Comparison of ENCODE assay signal across 11 cellular contexts in genomic region chr15:34807241-34807640, GRCh38. TPM values are rescaled to one million over a fixed set of nuclear protein-coding genes. Genes with fewer than 3 reads are reported as not detected.
"Had no signal": no experiment of that assay in that cellular context is flagged by ENCODE, and none has a peak within 500 bp of the region (broad histone marks: within the 10 kb centered on the region; RNA-seq: fewer than 3 reads in every experiment).

No MANE protein-coding gene starts in this region.

RNA-seq across cellular contexts. Expression of gene ACTC1, which starts 11.9 kb away (rescaled TPM):
- total RNA-seq: activated CD4-positive, alpha-beta memory T cell treated with anti-CD3 and anti-CD28 coated beads, Interleukin-2, amount 10 ng/mL, durations not matched to agents 7 days and 5 days; activated CD4-positive, alpha-beta T cell treated with anti-CD3 and anti-CD28 coated beads for 36 hours; activated CD4-positive, alpha-beta T cell treated with anti-CD3 and anti-CD28 coated beads, Interleukin-2, amount 10 ng/mL, durations not matched to agents 7 days and 5 days; activated CD8-positive, alpha-beta memory T cell treated with anti-CD3 and anti-CD28 coated beads, Interleukin-2, amount 10 ng/mL, durations not matched to agents 7 days and 5 days; activated CD8-positive, alpha-beta T cell treated with anti-CD3 and anti-CD28 coated beads, Interleukin-2, amount 10 ng/mL, durations not matched to agents 7 days and 5 days; activated naive CD8-positive, alpha-beta T cell treated with anti-CD3 and anti-CD28 coated beads, Interleukin-2, amount 10 ng/mL, durations not matched to agents 7 days and 5 days; activated T-helper 2 cell treated with anti-CD3 and anti-CD28 coated beads, Interferon-gamma antibody, Interleukin-2, Interleukin-4, amounts not matched to agents 10 μg/mL and 5 μg/mL and 100 μg/mL, durations not matched to agents 14 hours and 24 hours and 36 hours; bronchial epithelial cell had no signal

RNA-seq across cellular contexts. Expression of gene GJD2, which starts 52.4 kb away (rescaled TPM):
- total RNA-seq: activated CD4-positive, alpha-beta memory T cell treated with anti-CD3 and anti-CD28 coated beads, Interleukin-2, amount 10 ng/mL, durations not matched to agents 7 days and 5 days; activated CD4-positive, alpha-beta T cell treated with anti-CD3 and anti-CD28 coated beads for 36 hours; activated CD4-positive, alpha-beta T cell treated with anti-CD3 and anti-CD28 coated beads, Interleukin-2, amount 10 ng/mL, durations not matched to agents 7 days and 5 days; activated CD8-positive, alpha-beta memory T cell treated with anti-CD3 and anti-CD28 coated beads, Interleukin-2, amount 10 ng/mL, durations not matched to agents 7 days and 5 days; activated CD8-positive, alpha-beta T cell treated with anti-CD3 and anti-CD28 coated beads, Interleukin-2, amount 10 ng/mL, durations not matched to agents 7 days and 5 days; activated naive CD8-positive, alpha-beta T cell treated with anti-CD3 and anti-CD28 coated beads, Interleukin-2, amount 10 ng/mL, durations not matched to agents 7 days and 5 days; activated T-helper 2 cell treated with anti-CD3 and anti-CD28 coated beads, Interferon-gamma antibody, Interleukin-2, Interleukin-4, amounts not matched to agents 10 μg/mL and 5 μg/mL and 100 μg/mL, durations not matched to agents 14 hours and 24 hours and 36 hours; ascending aorta; bronchial epithelial cell; chondrocyte had no signal
- polyA plus RNA-seq: cardiac muscle cell had no signal
